In genomic region chr10:129774082-129774735, GRCh38 we compare ENCODE assay signal across 26 cellular contexts.
DNase-seq lines count a peak whose midpoint lies in the region; ATAC-seq and TF ChIP-seq lines count a peak whose summit lies in the region.
"Had no signal": no experiment of that assay in that cellular context is flagged by ENCODE, and none has a peak within 500 bp of the region (broad histone marks: within the 10 kb centered on the region; RNA-seq: fewer than 3 reads in every experiment).

No MANE protein-coding gene starts in this region.

- H3K36me3 Mint-ChIP-seq in natural killer cell: no peaks in the 10 kb centered on the region
- no peaks in the 10 kb centered on the region for H3K36me3 Mint-ChIP-seq in natural killer cell treated with Interleukin-12 subunit alpha and Interleukin-12 subunit beta and Interleukin-15 and Interleukin-18, amount 100 ng/mL, for 72 hours

- no peak for TF ChIP-seq CTCF in natural killer cell (IDR thresholded peaks at IDR 0.05)

- ATAC-seq in natural killer cell (no peak), sciatic nerve (peak; percentile 27), aorta (ENCODE audit: low FRiP score) (peak; percentile 9), HG03139 (IDR thresholded peaks at IDR 0.05; ENCODE audit: unreplicated experiment) (no peak)
- no peak for ATAC-seq in natural killer cell treated with Interleukin-12 subunit alpha and Interleukin-12 subunit beta and Interleukin-15 and Interleukin-18, amount 100 ng/mL, for 72 hours
- ATAC-seq: activated CD4-positive, alpha-beta T cell treated with anti-CD3 and anti-CD28 coated beads for 36 hours; activated T-cell treated with anti-CD3 and anti-CD28 coated beads, Interleukin-2, amount 50 U/mL, for 4 hours; gastrocnemius medialis; GM23338; left colon had no signal

- no peaks in the 10 kb centered on the region for H3K36me3 ChIP-seq in aorta (ENCODE audit: control insufficient read depth in 1 of 2, insufficient read depth in 2 of 2, low read length in 1 of 2)
- H3K36me3 ChIP-seq: cardiac muscle cell, gastrocnemius medialis, thoracic aorta had no signal

- H3K4me1 ChIP-seq in aorta (ENCODE audit: control insufficient read depth in 1 of 2, insufficient read depth in 2 of 2, low read length in 2 of 2): no peaks in the 10 kb centered on the region
- H3K4me1 ChIP-seq: gastrocnemius medialis had no signal

- H3K4me3 ChIP-seq in aorta (ENCODE audit: low read length in 2 of 2): no peak overlapping the region
- H3K4me3 ChIP-seq: cardiac muscle cell, gastrocnemius medialis, GM23338, thoracic aorta had no signal

- no peak overlapping the region for H3K27ac Mint-ChIP-seq in natural killer cell
- H3K27ac Mint-ChIP-seq in natural killer cell treated with Interleukin-12 subunit alpha and Interleukin-12 subunit beta and Interleukin-15 and Interleukin-18, amount 100 ng/mL, for 72 hours: no peak overlapping the region
- H3K27ac Mint-ChIP-seq: activated CD4-positive, alpha-beta T cell treated with anti-CD3 and anti-CD28 coated beads for 36 hours; CD4-positive, alpha-beta memory T cell; GM23338; memory B cell; progenitor cell of endocrine pancreas had no signal

- WGBS in aorta, 2 donors: 83 to 86% methylated on average over 14 of the region's 14 CpGs

- H3K4me3 Mint-ChIP-seq in natural killer cell: no peak overlapping the region
- no peak overlapping the region for H3K4me3 Mint-ChIP-seq in natural killer cell treated with Interleukin-12 subunit alpha and Interleukin-12 subunit beta and Interleukin-15 and Interleukin-18, amount 100 ng/mL, for 72 hours
- H3K4me3 Mint-ChIP-seq: activated CD4-positive, alpha-beta T cell treated with anti-CD3 and anti-CD28 coated beads for 36 hours; activated T-cell treated with anti-CD3 and anti-CD28 coated beads, Interleukin-2, amount 50 U/mL, for 4 hours; CD4-positive, alpha-beta memory T cell; GM23338; memory B cell had no signal

- H3K9me3 ChIP-seq in aorta (ENCODE audit: control insufficient read depth, low read length): peaks cover 3% of the 10 kb centered on the region
- H3K9me3 ChIP-seq: gastrocnemius medialis, thoracic aorta had no signal

- H3K27ac ChIP-seq in aorta (ENCODE audit: low read depth in 1 of 2, low read length in 2 of 2): no peak overlapping the region
- H3K27ac ChIP-seq: cardiac muscle cell, gastrocnemius medialis, thoracic aorta had no signal

- H3K4me1 Mint-ChIP-seq in natural killer cell: peaks cover 0 to 5% of the 10 kb centered on the region in 2 donors
- no peaks in the 10 kb centered on the region for H3K4me1 Mint-ChIP-seq in natural killer cell treated with Interleukin-12 subunit alpha and Interleukin-12 subunit beta and Interleukin-15 and Interleukin-18, amount 100 ng/mL, for 72 hours (ENCODE audit: low read depth in 2 of 2)
- H3K4me1 Mint-ChIP-seq: activated CD4-positive, alpha-beta T cell treated with anti-CD3 and anti-CD28 coated beads for 36 hours; CD4-positive, alpha-beta memory T cell; GM23338; memory B cell had no signal

- no peaks in the 10 kb centered on the region for H3K27me3 ChIP-seq in aorta (ENCODE audit: control insufficient read depth in 1 of 2, insufficient read depth in 2 of 2, low read length in 1 of 2)
- H3K27me3 ChIP-seq: cardiac muscle cell, gastrocnemius medialis had no signal

- no peaks in the 10 kb centered on the region for H3K9me3 Mint-ChIP-seq in natural killer cell
- H3K9me3 Mint-ChIP-seq in natural killer cell treated with Interleukin-12 subunit alpha and Interleukin-12 subunit beta and Interleukin-15 and Interleukin-18, amount 100 ng/mL, for 72 hours: no peaks in the 10 kb centered on the region
- H3K9me3 Mint-ChIP-seq: GM23338 had no signal

- intact Hi-C loops in natural killer cell (cut with micrococcal nuclease): no loop called here
- intact Hi-C loops in sciatic nerve (cut with DNase I): no loop called here
- intact Hi-C loops in aorta (cut with DNase I): no loop called here

- peak; percentile 0 for DNase-seq in natural killer cell
- DNase-seq in natural killer cell treated with Interleukin-12 subunit alpha and Interleukin-12 subunit beta and Interleukin-15 and Interleukin-18, amount 100 ng/mL, for 72 hours (ENCODE audit: low spot score): no peak
- peak; percentile 45 for DNase-seq in islet precursor cell
- no peak for DNase-seq in sciatic nerve (ENCODE audit: low spot score)
- DNase-seq in aorta: peak in 1 of 2 donors; percentile 46
- no peak for DNase-seq in AG20443 (ENCODE audit: low spot score)
- no peak for DNase-seq in SKM-1 (lab: John Stamatoyannopoulos, UW; ENCODE audit: unreplicated experiment)
- DNase-seq: activated CD4-positive, alpha-beta T cell treated with anti-CD3 and anti-CD28 coated beads for 36 hours; activated T-cell treated with anti-CD3 and anti-CD28 coated beads, Interleukin-2, amount 50 U/mL, for 4 hours; CD4-positive, alpha-beta memory T cell; dermis blood vessel endothelial cell; DMS 273 treated with DMSO at 0.1 percent for 48 hours; EL; gastrocnemius medialis; hippocampal formation; left colon; NCI-H146; NCI-H2107; stimulated activated naive CD4-positive, alpha-beta T cell treated with Interleukin-2 at 50 U/mL for 16 hours; SW 1271 had no signal

- no peaks in the 10 kb centered on the region for H3K27me3 Mint-ChIP-seq in natural killer cell (ENCODE audit: low read depth in 2 of 2)
- no peaks in the 10 kb centered on the region for H3K27me3 Mint-ChIP-seq in natural killer cell treated with Interleukin-12 subunit alpha and Interleukin-12 subunit beta and Interleukin-15 and Interleukin-18, amount 100 ng/mL, for 72 hours
- H3K27me3 Mint-ChIP-seq: activated CD4-positive, alpha-beta T cell treated with anti-CD3 and anti-CD28 coated beads for 36 hours; CD4-positive, alpha-beta memory T cell; memory B cell had no signal

Comparison
In these comparisons a context has a peak if more than half of its experiments do, and no peak if none do; other contexts are left out.
1. DNase-seq: peak in natural killer cell (single experiment) and islet precursor cell (single experiment); none in natural killer cell treated with Interleukin-12 subunit alpha and Interleukin-12 subunit beta and Interleukin-15 and Interleukin-18, amount 100 ng/mL, for 72 hours (single experiment), sciatic nerve (single experiment), AG20443 (single experiment) and SKM-1 (single experiment).
2. ATAC-seq: peak in sciatic nerve (single experiment) and aorta (single experiment); none in natural killer cell (0 of 3), natural killer cell treated with Interleukin-12 subunit alpha and Interleukin-12 subunit beta and Interleukin-15 and Interleukin-18, amount 100 ng/mL, for 72 hours (0 of 2) and HG03139 (single experiment).